Comparison of ENCODE assay signal across 10 cellular contexts in the genomic region with DNA sequence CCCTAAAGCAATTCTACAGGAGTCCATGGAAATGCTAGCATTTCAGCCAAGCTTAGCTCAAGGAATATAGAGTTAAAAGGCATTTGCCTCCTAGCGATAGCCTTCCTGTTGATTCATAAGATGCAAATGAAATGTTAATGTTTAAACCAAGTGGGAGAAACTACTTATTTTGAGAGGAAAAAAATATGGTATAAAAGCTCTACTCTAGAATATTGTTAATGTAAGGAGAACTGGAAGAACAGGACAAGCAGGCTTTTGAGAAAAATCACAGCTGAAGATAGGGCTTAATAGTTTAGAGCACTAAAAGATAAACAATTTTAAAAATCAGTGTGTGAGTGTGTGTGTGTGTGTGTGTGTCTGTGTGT. TPM values are rescaled to one million over a fixed set of nuclear protein-coding genes. Genes with fewer than 3 reads are reported as not detected.
A peak's percentile ranks its signal among the peaks of the same experiment; 100 is the strongest.
DNase-seq lines count a peak whose midpoint lies in the region; ATAC-seq and TF ChIP-seq lines count a peak whose summit lies in the region.
"Had no signal": no experiment of that assay in that cellular context is flagged by ENCODE, and none has a peak within 500 bp of the region (broad histone marks: within the 10 kb centered on the region; RNA-seq: fewer than 3 reads in every experiment).

No MANE protein-coding gene starts in this region.

- no peak overlapping the region for H3K4ac ChIP-seq in H9 (ENCODE audit: low read depth, low read length)

- H3K4me3 Mint-ChIP-seq in H9 (peak overlapping the region; percentile 78 to 92), activated B cell treated with CpG ODN at 0.5 μM for 24 hours (peak overlapping the region; percentile 97)

- no peaks in the 10 kb centered on the region for H3K9me3 ChIP-seq in H9 (ENCODE audit: control insufficient read depth, low read depth, low read length)
- no peaks in the 10 kb centered on the region for H3K9me3 ChIP-seq in skeletal muscle satellite cell (replicated peaks; ENCODE audit: low read length)

- peak overlapping the region; percentile 86 for H3K4me2 ChIP-seq in H9 (ENCODE audit: insufficient read depth, insufficient read length, low read length)
- peak overlapping the region; percentile 89 for H3K4me2 ChIP-seq in skeletal muscle satellite cell (ENCODE audit: low read length)

- no peak overlapping the region for H2BK20ac ChIP-seq in H9 (ENCODE audit: low read depth, low read length, poor library complexity, severe bottlenecking)

- no peak overlapping the region for H2BK12ac ChIP-seq in H9 (ENCODE audit: insufficient read length, low read depth, low read length)

- H4K91ac ChIP-seq in H9 (ENCODE audit: insufficient read length, low read depth, low read length) = no peak overlapping the region

- H3K23me2 ChIP-seq in H9 (ENCODE audit: insufficient read length, low read depth, low read length, poor library complexity, severe bottlenecking) = peaks cover 40% of the 10 kb centered on the region

- H3K27me3 Mint-ChIP-seq in H9 (ENCODE audit: low read depth) = peaks cover 13% of the 10 kb centered on the region
- H3K27me3 Mint-ChIP-seq in activated B cell treated with CpG ODN at 0.5 μM for 24 hours = no peaks in the 10 kb centered on the region

- no peak overlapping the region for H3T11ph ChIP-seq in H9 (ENCODE audit: low read length)

- H4K20me1 ChIP-seq in H9 (ENCODE audit: control insufficient read depth, insufficient read depth, insufficient read length) = no peaks in the 10 kb centered on the region

- TF ChIP-seq CTCF in H9 (conservative IDR thresholded peaks at IDR 0.05) = no peak
- TF ChIP-seq CTCF in activated B cell treated with CpG ODN at 0.5 μM for 24 hours (IDR thresholded peaks at IDR 0.05) = no peak

- no CpG with 5 or more reads among the region's 1 CpG for WGBS in H9 (ENCODE audit: extremely low coverage, insufficient read length, low lambda C conversion rate)

- H2AK5ac ChIP-seq in H9 (ENCODE audit: insufficient read length, low read length) = no peak overlapping the region

- H3K27me3 ChIP-seq in H9 (ENCODE audit: insufficient read depth, low read length) = no peaks in the 10 kb centered on the region
- no peaks in the 10 kb centered on the region for H3K27me3 ChIP-seq in skeletal muscle satellite cell (ENCODE audit: control insufficient read depth, insufficient read depth, low read length)

- H3K36me3 Mint-ChIP-seq in H9 (ENCODE audit: insufficient read depth in 1 of 3, low read depth in 3 of 3) (peaks cover 0 to 2% (median 0%) of the 10 kb centered on the region in 3 experiments; a peak in 2 of 7 replicates), activated B cell treated with CpG ODN at 0.5 μM for 24 hours (ENCODE audit: low read depth) (peaks cover 25% of the 10 kb centered on the region)

- H4K8ac ChIP-seq in H9 (replicated peaks; ENCODE audit: insufficient read length, low read depth, low read length) = no peak overlapping the region

- no peak overlapping the region for H3K18ac ChIP-seq in H9 (ENCODE audit: insufficient read length, low read depth, low read length)

- peak overlapping the region; percentile 56 for H2AFZ ChIP-seq in H9 (ENCODE audit: low read length)

- H3K9ac ChIP-seq in H9 (ENCODE audit: extremely low read depth, insufficient read length, low read length) (peak overlapping the region; percentile 68), skeletal muscle satellite cell (ENCODE audit: low read depth, low read length) (peak overlapping the region; percentile 87)

- intact Hi-C loops in activated B cell treated with CpG ODN at 0.5 μM for 24 hours (cut with micrococcal nuclease) = loop anchor here (5.0 to 10.0 kb wide), 3 partner anchors 153 to 810 kb away; no protein-coding TSS in a partner anchor

- CTCF ChIA-PET in activated B cell treated with CpG ODN at 0.5 μM for 24 hours (lab: Charles Lee) = no interaction called here

- POLR2A ChIA-PET in activated B cell treated with CpG ODN at 0.5 μM for 24 hours (lab: Charles Lee) = interaction anchor here (0.6 kb wide), 1 partner anchor 550 kb away, joined by 3 read pairs; no protein-coding TSS in a partner anchor

- ATAC-seq in activated B cell treated with CpG ODN at 0.5 μM for 24 hours (ENCODE audit: low read depth) = no peak
- no peak for ATAC-seq in HG03439 (IDR thresholded peaks at IDR 0.05; ENCODE audit: unreplicated experiment)

- no peaks in the 10 kb centered on the region for H3K79me2 ChIP-seq in H9 (ENCODE audit: insufficient read depth, low read length)

- DNase-seq in H9 = no peak
- no peak for DNase-seq in activated B cell treated with CpG ODN at 0.5 μM for 24 hours
- DNase-seq in glomerular visceral epithelial cell (ENCODE audit: extremely low spot score) = peak; percentile 36
- no peak for DNase-seq in amygdala (lab: John Stamatoyannopoulos, UW)
- no peak for DNase-seq in MV-4-11 (lab: John Stamatoyannopoulos, UW)
- no peak for DNase-seq in NCI-H774 (lab: John Stamatoyannopoulos, UW)
- DNase-seq: activated CD4-positive, alpha-beta memory T cell treated with anti-CD3 and anti-CD28 coated beads, Interleukin-2, amount 10 ng/mL, durations not matched to agents 7 days and 5 days had no signal

- no peak overlapping the region for H3K27ac ChIP-seq in H9 (ENCODE audit: insufficient read length, low read depth, low read length)

- no peaks in the 10 kb centered on the region for H3K36me3 ChIP-seq in skeletal muscle satellite cell (ENCODE audit: insufficient read depth, low read length)

- H3K14ac ChIP-seq in H9 (ENCODE audit: insufficient read depth, low read length) = peak overlapping the region; percentile 68; the same call in 1 of the 2 replicates

- no peaks in the 10 kb centered on the region for H3K4me1 ChIP-seq in H9 (ENCODE audit: insufficient read depth, low read length)
- peaks cover 54% of the 10 kb centered on the region for H3K4me1 ChIP-seq in skeletal muscle satellite cell (ENCODE audit: control insufficient read depth, insufficient read depth, low read length)

- H3K27ac Mint-ChIP-seq in H9 (peak overlapping the region in 1 of 3 experiments; percentile 93; a peak in 2 of 7 replicates), activated B cell treated with CpG ODN at 0.5 μM for 24 hours (no peak overlapping the region)
- H3K27ac Mint-ChIP-seq: activated CD4-positive, alpha-beta memory T cell treated with anti-CD3 and anti-CD28 coated beads, Interleukin-2, amount 10 ng/mL, durations not matched to agents 7 days and 5 days had no signal

- no peaks in the 10 kb centered on the region; a peak in 3 of 5 replicates for H3K9me3 Mint-ChIP-seq in H9
- H3K9me3 Mint-ChIP-seq in activated B cell treated with CpG ODN at 0.5 μM for 24 hours = no peaks in the 10 kb centered on the region
- H3K9me3 Mint-ChIP-seq: activated CD4-positive, alpha-beta memory T cell treated with anti-CD3 and anti-CD28 coated beads, Interleukin-2, amount 10 ng/mL, durations not matched to agents 7 days and 5 days had no signal

- peaks cover 29 to 31% of the 10 kb centered on the region in 2 experiments for H3K4me1 Mint-ChIP-seq in H9
- peaks cover 33% of the 10 kb centered on the region for H3K4me1 Mint-ChIP-seq in activated B cell treated with CpG ODN at 0.5 μM for 24 hours

- H2BK15ac ChIP-seq in H9 (ENCODE audit: low read depth, low read length) = no peak overlapping the region

- H2BK120ac ChIP-seq in H9 (ENCODE audit: low read depth, low read length, poor library complexity, severe bottlenecking) = no peak overlapping the region

- H3K79me1 ChIP-seq in H9 (ENCODE audit: insufficient read depth, low read depth, low read length, poor library complexity, severe bottlenecking) = no peaks in the 10 kb centered on the region

- peak overlapping the region; percentile 72 for H3K4me3 ChIP-seq in skeletal muscle satellite cell (ENCODE audit: low read length)
- H3K4me3 ChIP-seq: lung had no signal

- no peak overlapping the region for H4K5ac ChIP-seq in H9 (ENCODE audit: insufficient read length, low read depth, low read length)

- H3K23ac ChIP-seq in H9 (ENCODE audit: insufficient read length, low read depth, low read length) = no peak overlapping the region

- no peak overlapping the region for H3K56ac ChIP-seq in H9 (ENCODE audit: insufficient read length, low read depth, low read length)

- H2BK5ac ChIP-seq in H9 (ENCODE audit: insufficient read length, low read length) = no peak overlapping the region

RNA-seq across cellular contexts. Expression of a gene that starts 1.6 kb away (rescaled TPM):
- 43.3 and 43.7 TPM in 2 replicates for total RNA-seq in H9 (2021)
- total RNA-seq in activated B cell treated with CpG ODN at 0.5 μM for 24 hours = 27.6 and 28.5 TPM in 2 replicates
- total RNA-seq in skeletal muscle satellite cell (2012; rRNA removed) = 89.5 and 158 TPM in 2 replicates
